ENCODE assay signal across 13 cellular contexts in the genomic region with DNA sequence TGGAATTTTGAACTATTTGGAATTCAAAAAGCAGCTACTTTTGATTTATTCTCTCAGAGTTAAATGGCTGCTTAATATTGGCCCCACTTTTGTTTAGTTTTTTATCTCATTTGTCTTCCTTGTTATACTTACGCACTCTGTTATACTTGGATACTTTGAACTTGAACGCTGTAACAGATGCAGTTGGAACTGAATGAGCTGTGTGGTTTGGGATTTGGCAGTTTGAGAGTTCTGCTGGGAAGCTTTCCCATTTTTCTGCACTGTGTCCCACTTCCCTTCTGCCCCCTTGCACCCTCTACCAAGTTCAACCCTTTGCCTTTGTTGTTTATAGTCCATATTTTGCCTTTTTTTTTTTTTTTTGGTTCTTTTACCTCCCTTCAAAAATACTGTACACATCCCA. TPM values are rescaled to one million over a fixed set of nuclear protein-coding genes. Genes with fewer than 3 reads are reported as not detected.
DNase-seq lines count a peak whose midpoint lies in the region; TF ChIP-seq lines count a peak whose summit lies in the region.
"Had no signal": no experiment of that assay in that cellular context is flagged by ENCODE, and none has a peak within 500 bp of the region (broad histone marks: within the 10 kb centered on the region; RNA-seq: fewer than 3 reads in every experiment).

No MANE protein-coding gene starts in this region.

- H3K36me3 ChIP-seq in Loucy (ENCODE audit: insufficient read depth, low read length) (peaks cover 6% of the 10 kb centered on the region; the same call in 1 of the 2 replicates), endodermal cell (ENCODE audit: control insufficient read depth, insufficient read depth, low read length) (peaks cover 81% of the 10 kb centered on the region), mesodermal cell (ENCODE audit: control insufficient read depth, insufficient read depth, low read length) (peaks cover 52% of the 10 kb centered on the region), stomach (peaks cover 0 to 32% (median 14%) of the 10 kb centered on the region in 4 donors)

- DNase-seq in endodermal cell: no peak
- no peak for DNase-seq in stomach
- DNase-seq in NCI-H2029 (lab: John Stamatoyannopoulos, UW): no peak
- DNase-seq in SW 1271 (lab: John Stamatoyannopoulos, UW): no peak
- no peak for DNase-seq in activated naive CD4-positive, alpha-beta T cell (lab: John Stamatoyannopoulos, UW)
- no peak for DNase-seq in NCI-H82 (lab: John Stamatoyannopoulos, UW)
- DNase-seq: activated B cell treated with CpG ODN at 0.5 μM for 24 hours; effector memory CD4-positive, alpha-beta T cell; NCI-H187 treated with DMSO at 0.1 percent for 48 hours; stimulated activated naive CD4-positive, alpha-beta T cell treated with Interleukin-2 at 50 U/mL for 16 hours had no signal

- no peak for TF ChIP-seq EP300 in stomach (IDR thresholded peaks at IDR 0.05)

- H3K27me3 ChIP-seq in Loucy (ENCODE audit: insufficient read depth, low read length, poor library complexity, severe bottlenecking) (no peaks in the 10 kb centered on the region), endodermal cell (ENCODE audit: control insufficient read depth, insufficient read depth, low read length, poor library complexity, severe bottlenecking) (no peaks in the 10 kb centered on the region), stomach (no peaks in the 10 kb centered on the region)

- H3K9me3 ChIP-seq in Loucy (ENCODE audit: insufficient read depth, low read depth, low read length): no peaks in the 10 kb centered on the region
- H3K9me3 ChIP-seq in endodermal cell (ENCODE audit: control insufficient read depth, low read length): no peaks in the 10 kb centered on the region
- no peaks in the 10 kb centered on the region for H3K9me3 ChIP-seq in mesodermal cell (ENCODE audit: control insufficient read depth, low read length)
- no peaks in the 10 kb centered on the region for H3K9me3 ChIP-seq in stomach

- H3K9me2 ChIP-seq in Loucy (replicated peaks; ENCODE audit: low read depth, low read length): no peaks in the 10 kb centered on the region

- H3K4me3 Mint-ChIP-seq in endodermal cell: peak overlapping the region; percentile 90
- H3K4me3 Mint-ChIP-seq: activated B cell treated with CpG ODN at 0.5 μM for 24 hours; activated T-helper 17 cell treated with anti-CD3 and anti-CD28 coated beads, Interleukin-2, amount 50 U/mL, for 72 hours had no signal

- peak overlapping the region; percentile 85 for H3K4me2 ChIP-seq in Loucy (ENCODE audit: low read depth, low read length, poor library complexity, severe bottlenecking)

- no peak overlapping the region for H3K27ac ChIP-seq in endodermal cell (ENCODE audit: low read depth, low read length)
- no peak overlapping the region for H3K27ac ChIP-seq in mesodermal cell (ENCODE audit: low read depth, low read length, severe bottlenecking)
- peak overlapping the region in 4 of 5 donors; percentile 36 to 98 (median 94) for H3K27ac ChIP-seq in stomach

- H3K4me1 ChIP-seq in Loucy (ENCODE audit: insufficient read depth, low read length, poor library complexity, severe bottlenecking) (peaks cover 77% of the 10 kb centered on the region), endodermal cell (ENCODE audit: control insufficient read depth, insufficient read depth, low read length) (peaks cover 6% of the 10 kb centered on the region), mesodermal cell (ENCODE audit: control insufficient read depth, insufficient read depth, low read length, poor library complexity, severe bottlenecking) (peaks cover 14% of the 10 kb centered on the region), stomach (peaks cover 11 to 68% (median 43%) of the 10 kb centered on the region in 4 donors)

- peaks cover 73% of the 10 kb centered on the region for H3K36me3 Mint-ChIP-seq in endodermal cell (ENCODE audit: low read depth)

- no peaks in the 10 kb centered on the region for H3F3A ChIP-seq in Loucy (ENCODE audit: low read depth)

- no peak overlapping the region for H2AFZ ChIP-seq in Loucy (ENCODE audit: low read length)

- H3K9ac ChIP-seq in Loucy (ENCODE audit: low read depth, low read length, poor library complexity, severe bottlenecking) (peak overlapping the region; percentile 52), endodermal cell (ENCODE audit: extremely low read depth, low read length, poor library complexity, severe bottlenecking) (peak overlapping the region; percentile 98)

- WGBS in endodermal cell (ENCODE audit: insufficient coverage in 1 of 2, insufficient read length in 1 of 2), 2 experiments: 88 to 94% methylated on average over 1 to 2 of the region's 2 CpGs
- WGBS in mesodermal cell (ENCODE audit: insufficient coverage in 2 of 2), 2 experiments: no CpG with 5 or more reads among the region's 2 CpGs
- 16 to 30% (median 16%) methylated on average over 2 of the region's 2 CpGs for WGBS in stomach, 5 donors

- H3K4me3 ChIP-seq in Loucy (ENCODE audit: low read length, poor library complexity, severe bottlenecking): peak overlapping the region; percentile 88
- peak overlapping the region; percentile 89 for H3K4me3 ChIP-seq in endodermal cell (ENCODE audit: low read length)
- peak overlapping the region; percentile 15 for H3K4me3 ChIP-seq in mesodermal cell (ENCODE audit: extremely low read depth, insufficient read depth, low read length, poor library complexity, severe bottlenecking)
- H3K4me3 ChIP-seq in stomach: peak overlapping the region; percentile 8 to 87 (median 76)

- peak overlapping the region; percentile 18 for H3K27ac Mint-ChIP-seq in endodermal cell
- H3K27ac Mint-ChIP-seq: activated B cell treated with CpG ODN at 0.5 μM for 24 hours; activated T-helper 17 cell treated with anti-CD3 and anti-CD28 coated beads, Interleukin-2, amount 50 U/mL, for 72 hours had no signal

- TF ChIP-seq CTCF in Loucy (conservative IDR thresholded peaks at IDR 0.05; ENCODE audit: low read length) (no peak), endodermal cell (conservative IDR thresholded peaks at IDR 0.05) (no peak), stomach (IDR thresholded peaks at IDR 0.05) (no peak)

- H3K4me1 Mint-ChIP-seq in endodermal cell: peaks cover 39% of the 10 kb centered on the region

- no peak for TF ChIP-seq POLR2A in stomach (IDR thresholded peaks at IDR 0.05)

- peaks cover 88% of the 10 kb centered on the region for H3K79me2 ChIP-seq in Loucy (ENCODE audit: insufficient read depth, low read length)

- intact Hi-C loops in stomach (cut with DNase I; ENCODE audit: low total_unique reads): no loop called here

- H3K27me3 Mint-ChIP-seq in endodermal cell (ENCODE audit: insufficient read depth): peaks cover 12% of the 10 kb centered on the region

- H4K20me1 ChIP-seq in Loucy (ENCODE audit: insufficient read depth, low read length, poor library complexity, severe bottlenecking): peaks cover 48% of the 10 kb centered on the region

- H3K9me3 Mint-ChIP-seq in endodermal cell: no peaks in the 10 kb centered on the region

RNA-seq across cellular contexts. Expression of a gene that starts 3.8 kb away (rescaled TPM):
- 100 to 1,000 TPM; 432 to 444 TPM for total RNA-seq in endodermal cell
- 116 TPM for polyA plus RNA-seq in endodermal cell (2013, experiment 1 of 2)
- polyA plus RNA-seq in endodermal cell (2013, experiment 2 of 2): 147 TPM
- 159 TPM for polyA plus RNA-seq in mesodermal cell (2013, experiment 1 of 2)
- 171 TPM for polyA plus RNA-seq in mesodermal cell (2013, experiment 2 of 2)
- 100 to 1,000 TPM in 4 of 5 donors, 10 to 100 TPM in 1; 66.7 to 730 (median 151) TPM for total RNA-seq in stomach
- polyA plus RNA-seq in stomach: 10 to 100 TPM; 13.7 to 28.4 (median 26.5) TPM

RNA-seq across cellular contexts. Expression of a gene that starts 52.1 kb away (rescaled TPM):
- total RNA-seq in endodermal cell (1 to 10 TPM in 1 of 2 donors, under 1 TPM in 1; 0.70 to 2.0 TPM), stomach (under 1 TPM in 1 of 5 donors, not detected in 4; 0.55 TPM)
- polyA plus RNA-seq in endodermal cell (2013, experiment 1 of 2): 0.36 TPM
- polyA plus RNA-seq in endodermal cell (2013, experiment 2 of 2): 0.33 TPM
- polyA plus RNA-seq in mesodermal cell (2013, experiment 1 of 2): 0.88 TPM
- polyA plus RNA-seq in mesodermal cell (2013, experiment 2 of 2): 0.71 TPM
- polyA plus RNA-seq in stomach: under 1 TPM in 1 of 3 donors, not detected in 2; 0.35 TPM
- total RNA-seq: activated B cell treated with CpG ODN at 0.5 μM for 24 hours; activated T-helper 17 cell treated with anti-CD3 and anti-CD28 coated beads, Interleukin-2, amount 50 U/mL, for 72 hours had no signal

Comparison
In these comparisons a context has a peak if more than half of its experiments do, and no peak if none do; other contexts are left out.
1. H3K4me3 ChIP-seq: peak in every context shown above with its lines; median percentile 89 in endodermal cell; 88 in Loucy; 76 in stomach; 15 in mesodermal cell.
2. H3K27ac ChIP-seq: peak in stomach (4 of 5); none in endodermal cell (single experiment) and mesodermal cell (single experiment).